Comparison of ENCODE assay signal across 8 cellular contexts in the genomic region with DNA sequence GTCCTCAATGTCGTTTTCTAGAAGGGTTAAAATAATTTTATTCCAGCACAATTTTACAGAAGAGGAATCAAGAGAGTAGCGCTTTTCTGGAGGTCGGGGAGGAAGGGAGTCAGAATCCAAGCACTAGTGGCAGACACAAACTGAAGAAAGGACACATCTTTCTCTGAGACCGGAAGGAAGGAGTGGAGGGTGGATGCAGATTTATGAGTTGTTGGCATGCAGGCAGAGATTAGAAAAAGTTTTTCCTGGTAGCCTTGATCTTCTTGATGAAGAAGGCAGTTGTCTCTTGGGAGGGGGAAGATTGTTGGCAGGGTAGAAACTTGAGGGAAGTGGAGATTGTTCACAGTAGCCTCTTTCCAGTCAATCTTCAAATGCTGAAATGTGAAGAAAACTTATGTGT.
"Had no signal": no experiment of that assay in that cellular context is flagged by ENCODE, and none has a peak within 500 bp of the region (broad histone marks: within the 10 kb centered on the region; RNA-seq: fewer than 3 reads in every experiment).

No MANE protein-coding gene starts in this region.

- ATAC-seq: GM12878 had no signal

- DNase-seq: GDM1, GF-D8 had no signal

- FAIRE-seq: G401.6, GM12878, GM12891, GM12892, GM18507, GM19239 had no signal

- H3K4me3 ChIP-seq: GM12878 had no signal
